ENCODE assay signal across 8 cellular contexts in genomic region chr12:25958254-25959068, GRCh38. TPM values are rescaled to one million over a fixed set of nuclear protein-coding genes. Genes with fewer than 3 reads are reported as not detected.
DNase-seq lines count a peak whose midpoint lies in the region; ATAC-seq and TF ChIP-seq lines count a peak whose summit lies in the region.

RASSF8 (plus strand) TSS chr12:25958682; CDS start chr12:26055344, 96,662 bp downstream.

- H3F3A ChIP-seq in SK-N-SH (replicated peaks; ENCODE audit: insufficient read depth): peaks cover 14% of the 10 kb centered on the region

- peaks cover 35% of the 10 kb centered on the region for H4K20me1 ChIP-seq in SK-N-SH (ENCODE audit: insufficient read depth)

- DNase-seq in NCI-H187 (lab: John Stamatoyannopoulos, UW) (peak; percentile 9 to 52), NCI-H187 treated with DMSO at 0.1 percent for 48 hours (lab: John Stamatoyannopoulos, UW) (no peak), SK-N-SH (peak; percentile 94), dedifferentiated amniotic fluid mesenchymal stem cell (ENCODE audit: extremely low spot score) (peak; percentile 69), kidney tubule cell (ENCODE audit: low spot score) (peak; percentile 85)
- peak; percentile 17 for DNase-seq in stimulated activated CD4-positive, alpha-beta T cell treated with anti-CD3 and anti-CD28 coated beads, Interleukin-1b, Interleukin-23, amount 100 ng/mL, for 48 hours

- no peaks in the 10 kb centered on the region for H3K27me3 ChIP-seq in HUES64 (ENCODE audit: insufficient read depth, low read length)
- H3K27me3 ChIP-seq in SK-N-SH (ENCODE audit: insufficient read depth): no peaks in the 10 kb centered on the region

- POLR2A ChIA-PET in SK-N-SH (lab: Yijun Ruan, JAX): interaction anchor here (0.6 to 1.0 kb wide), 4 partner anchors 10 to 593 kb away, joined by 3 to 4 read pairs (median 3); no protein-coding TSS in a partner anchor

- TF ChIP-seq EP300 in SK-N-SH (IDR thresholded peaks at IDR 0.05; ENCODE audit: borderline replicate concordance in 1 of 2, low read depth in 1 of 2, low read length in 1 of 2): no peak

- H3K9ac ChIP-seq in HUES64 (ENCODE audit: low read depth, low read length) (peak within 1 kb of the TSS; percentile 83), SK-N-SH (peak within 1 kb of the TSS; percentile 97)

- under 1% methylated on average over 140 of the region's 140 CpGs for WGBS in HUES64
- WGBS in SK-N-SH (ENCODE audit: low lambda C conversion rate): 3% methylated on average over 8 of the region's 140 CpGs

- peak; percentile 82 for ATAC-seq in GM21529 (IDR thresholded peaks at IDR 0.05; ENCODE audit: unreplicated experiment)

- H3K4me3 ChIP-seq in HUES64 (ENCODE audit: low read length) (peak within 1 kb of the TSS; percentile 94), SK-N-SH (ENCODE audit: low read depth in 2 of 2, low read length in 1 of 2) (peak within 1 kb of the TSS; percentile 89 to 92)

- no peaks in the 10 kb centered on the region for H3K9me2 ChIP-seq in SK-N-SH

- H3K4me1 ChIP-seq in HUES64 (ENCODE audit: insufficient read depth, low read length) (peaks cover 18% of the 10 kb centered on the region), SK-N-SH (ENCODE audit: control insufficient read depth in 1 of 2, insufficient read depth in 2 of 2, low read depth in 1 of 2, low read length in 1 of 2) (peaks cover 0 to 23% of the 10 kb centered on the region in 2 experiments; a peak in 2 of 4 replicates)

- 0 out of 2 replicates have a peak, but pooled peaks have one; percentile 16 for TF ChIP-seq RAD21 in SK-N-SH (IDR thresholded peaks at IDR 0.05; ENCODE audit: low read length)

- H3K36me3 ChIP-seq in HUES64 (ENCODE audit: insufficient read depth, low read length) (no peaks in the 10 kb centered on the region; the same call in 1 of the 2 replicates), SK-N-SH (replicated peaks in 1 of 2; ENCODE audit: control insufficient read depth in 1 of 2, insufficient read depth in 2 of 2, low read length in 1 of 2) (peaks cover 10 to 17% of the 10 kb centered on the region in 2 experiments)

- H3K9me3 ChIP-seq in HUES64 (ENCODE audit: insufficient read depth, low read depth, low read length) (no peaks in the 10 kb centered on the region), SK-N-SH (no peaks in the 10 kb centered on the region)

- CTCF ChIA-PET in SK-N-SH (lab: Yijun Ruan, JAX): interaction anchor here (0.7 to 3.4 kb wide), 30 partner anchors 10 to 748 kb away, joined by 3 to 19 read pairs (median 4); no protein-coding TSS in a partner anchor

- peaks cover 45% of the 10 kb centered on the region for H3K79me2 ChIP-seq in SK-N-SH (ENCODE audit: insufficient read depth)

- peak within 1 kb of the TSS; percentile 69; the same call in 1 of the 2 replicates for H2AFZ ChIP-seq in SK-N-SH (ENCODE audit: low read depth)

- H3K27ac ChIP-seq in HUES64 (ENCODE audit: low read depth, low read length) (peak within 1 kb of the TSS; percentile 95), SK-N-SH (ENCODE audit: low read depth in 2 of 2, low read length in 1 of 2) (peak within 1 kb of the TSS; percentile 95 to 99)

- 0 out of 2 replicates have a peak, but pooled peaks have one; percentile 8 for TF ChIP-seq CTCF in SK-N-SH (IDR thresholded peaks at IDR 0.05)

- H3K4me2 ChIP-seq in SK-N-SH: peak within 1 kb of the TSS; percentile 80

TF ChIP-seq in SK-N-SH, 30 proteins besides CTCF, POLR2A, EP300 and RAD21:
- no peak for TF ChIP-seq USF1 (IDR thresholded peaks at IDR 0.05; ENCODE audit: borderline replicate concordance, low read depth)
- TF ChIP-seq NRF1 (IDR thresholded peaks at IDR 0.05; ENCODE audit: low read depth, low read length): no peak
- no peak for TF ChIP-seq FOXJ3 (CRISPR knock-in tag; IDR thresholded peaks at IDR 0.05)
- peak; percentile 4; the same call in 1 of the 2 replicates for TF ChIP-seq SMC3 (IDR thresholded peaks at IDR 0.05; ENCODE audit: low read depth, low read length)
- no peak for TF ChIP-seq FOSL2 (IDR thresholded peaks at IDR 0.05; ENCODE audit: borderline replicate concordance, low read depth)
- TF ChIP-seq USF2 (IDR thresholded peaks at IDR 0.05; ENCODE audit: borderline replicate concordance, low read depth, low read length): no peak
- 0 out of 2 replicates have a peak, but pooled peaks have one; percentile 21 for TF ChIP-seq MAX (IDR thresholded peaks at IDR 0.05; ENCODE audit: low read depth)
- TF ChIP-seq RXRA (IDR thresholded peaks at IDR 0.05; ENCODE audit: borderline replicate concordance, low read depth): 0 out of 2 replicates have a peak, but pooled peaks have one; percentile 5
- TF ChIP-seq MXI1 (IDR thresholded peaks at IDR 0.05; ENCODE audit: low read depth, low read length): 0 out of 2 replicates have a peak, but pooled peaks have one; percentile 25
- no peak for TF ChIP-seq GABPA (IDR thresholded peaks at IDR 0.05; ENCODE audit: low read depth)
- TF ChIP-seq CHD2 (IDR thresholded peaks at IDR 0.05; ENCODE audit: low read length, partially characterized antibody): peak; percentile 34
- no peak; the same call in 1 of the 2 replicates for TF ChIP-seq ZBTB33 (IDR thresholded peaks at IDR 0.05; ENCODE audit: borderline replicate concordance, low read depth)
- TF ChIP-seq POLR2AphosphoS5 (IDR thresholded peaks at IDR 0.05; ENCODE audit: low read depth, low read length): peak; percentile 25; the same call in 1 of the 2 replicates
TF ChIP-seq in SK-N-SH: peak in this region for 6.

RNA-seq across cellular contexts. Expression of gene RASSF8, which starts in this region (rescaled TPM):
- polyA plus RNA-seq in HUES64 (2013, experiment 1 of 2): 16.3 TPM
- 19.5 TPM for polyA plus RNA-seq in HUES64 (2013, experiment 2 of 2)
- polyA plus RNA-seq in SK-N-SH (2012; rRNA removed): 15.3 and 17.9 TPM in 2 replicates
- polyA plus RNA-seq in SK-N-SH (2012; cell fraction: cytosol; rRNA removed): 19.2 and 21.4 TPM in 2 replicates
- polyA plus RNA-seq in SK-N-SH (2012; cell fraction: nucleus; rRNA removed): 9.0 and 17.8 TPM in 2 replicates
